ENCODE assay signal across 27 cellular contexts in the genomic region with DNA sequence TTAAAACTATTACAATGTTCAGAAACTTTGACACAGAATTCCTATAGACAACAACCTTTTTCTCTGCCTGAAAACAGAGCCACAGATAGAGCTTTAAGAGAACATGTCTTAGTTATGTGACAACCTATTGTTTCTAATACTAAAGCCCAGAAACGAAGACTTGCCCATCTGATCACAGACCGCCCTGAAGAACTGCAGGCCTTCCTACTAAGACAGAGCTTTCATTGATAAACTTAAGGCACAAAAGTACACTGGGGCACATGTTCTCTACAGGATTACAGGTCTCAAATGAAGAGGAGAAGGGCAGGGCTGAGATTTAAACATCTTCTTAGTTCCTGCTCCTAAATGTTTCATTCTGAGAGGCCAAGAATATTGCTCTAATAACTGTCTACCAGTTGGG.
"Had no signal": no experiment of that assay in that cellular context is flagged by ENCODE, and none has a peak within 500 bp of the region (broad histone marks: within the 10 kb centered on the region; RNA-seq: fewer than 3 reads in every experiment).

No MANE protein-coding gene starts in this region.

- H3K27me3 ChIP-seq: esophagus muscularis mucosa, gastrocnemius medialis, ovary, right lobe of liver, stomach, thyroid gland had no signal

- H3K4me1 ChIP-seq: esophagus muscularis mucosa, gastrocnemius medialis, lower lobe of right lung, right lobe of liver, thyroid gland had no signal

- H3K4me3 ChIP-seq: coronary artery, esophagus muscularis mucosa, gastrocnemius medialis, lower lobe of right lung, ovary, right lobe of liver, stomach, thyroid gland had no signal

- H3K36me3 ChIP-seq: esophagus muscularis mucosa, gastrocnemius medialis, lower lobe of right lung, ovary, right lobe of liver, stomach, thyroid gland had no signal

- H3K27ac Mint-ChIP-seq: memory B cell, natural killer cell had no signal

- DNase-seq: dermis blood vessel endothelial cell; effector memory CD4-positive, alpha-beta T cell; gastrocnemius medialis; head of caudate nucleus; left ventricle myocardium superior; lower lobe of right lung; natural killer cell; nucleus accumbens; ovary; posterior cingulate gyrus; retina; right lobe of liver; small intestine; stimulated activated CD4-positive, alpha-beta T cell treated with anti-CD3 and anti-CD28 coated beads, Interleukin-12 subunit alpha, Interleukin-12 subunit beta, amount 100 ng/mL, for 4 hours; stimulated activated CD4-positive, alpha-beta T cell treated with anti-CD3 and anti-CD28 coated beads, Interleukin-1b, Interleukin-23, amount 100 ng/mL, for 48 hours; stimulated activated CD4-positive, alpha-beta T cell treated with anti-CD3 and anti-CD28 coated beads, Interleukin-4, amount 100 ng/mL, for 1 hour; stimulated activated CD8-positive, alpha-beta memory T cell treated with anti-CD3 and anti-CD28 coated beads, Interleukin-4, amount 100 ng/mL, for 48 hours; stimulated activated naive CD4-positive, alpha-beta T cell; stomach; thyroid gland; trophoblast cell had no signal

- H3K9me3 ChIP-seq: esophagus muscularis mucosa, gastrocnemius medialis, lower lobe of right lung, ovary, right lobe of liver, stomach, thyroid gland had no signal

- FAIRE-seq: endothelial cell of umbilical vein, keratinocyte, small intestine, urothelium cell line had no signal

- H3K36me3 Mint-ChIP-seq: memory B cell, natural killer cell had no signal

- H3K27ac ChIP-seq: coronary artery, esophagus muscularis mucosa, gastrocnemius medialis, lower lobe of right lung, ovary, right lobe of liver, stomach, thyroid gland had no signal

- H3K4me1 Mint-ChIP-seq: memory B cell, natural killer cell had no signal

- ATAC-seq: gastrocnemius medialis, left ventricle myocardium superior, lower lobe of right lung, natural killer cell, right lobe of liver had no signal

- H3K27me3 Mint-ChIP-seq: memory B cell had no signal

- H3K9me3 Mint-ChIP-seq: memory B cell, natural killer cell had no signal

- H3K4me3 Mint-ChIP-seq: memory B cell, natural killer cell had no signal
